ENCODE assay signal across 31 cellular contexts in the genomic region with DNA sequence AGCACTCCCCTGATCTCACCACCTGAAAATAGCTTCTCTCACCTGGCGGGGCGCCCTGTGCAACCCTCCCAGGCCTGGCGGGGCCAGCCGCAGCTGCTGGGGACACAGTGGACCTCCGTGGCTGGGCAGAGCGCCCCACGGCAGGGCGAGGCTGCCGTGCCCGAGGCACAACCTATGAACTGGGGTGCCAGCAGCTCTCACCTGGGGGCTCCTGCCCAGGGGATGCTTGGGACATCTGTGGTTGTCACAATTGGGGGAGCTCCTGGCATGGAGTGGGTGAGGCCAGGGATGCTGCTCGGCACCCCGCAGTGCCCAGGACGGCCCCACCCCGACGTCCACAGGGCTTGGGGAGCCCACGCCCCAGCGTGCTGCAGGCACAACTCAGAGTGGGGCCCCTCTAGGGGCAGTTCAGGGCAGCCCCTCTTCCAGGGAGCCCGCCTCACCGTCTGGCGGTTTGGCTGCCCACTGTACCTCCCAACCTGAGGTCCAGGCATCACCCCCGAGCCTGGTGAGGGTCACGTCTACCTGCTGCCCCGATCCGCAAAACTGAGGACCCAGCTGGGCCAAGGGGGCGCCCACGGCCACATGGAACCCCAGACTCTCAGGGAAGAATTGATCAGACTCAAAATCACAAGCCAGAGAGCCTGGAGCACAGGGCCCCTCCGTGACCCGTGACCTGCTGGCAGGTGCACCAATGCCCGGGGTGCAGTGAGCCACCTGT. TPM values are rescaled to one million over a fixed set of nuclear protein-coding genes. Genes with fewer than 3 reads are reported as not detected.
DNase-seq lines count a peak whose midpoint lies in the region; ATAC-seq, FAIRE-seq and TF ChIP-seq lines count a peak whose summit lies in the region.
"Had no signal": no experiment of that assay in that cellular context is flagged by ENCODE, and none has a peak within 500 bp of the region (broad histone marks: within the 10 kb centered on the region; RNA-seq: fewer than 3 reads in every experiment).

No MANE protein-coding gene starts in this region.

- H2AK5ac ChIP-seq in mesendoderm (ENCODE audit: low read length), result no peak overlapping the region

- WGBS in GM12878 (ENCODE audit: insufficient coverage, insufficient replicate concordance, low lambda C conversion rate, missing lambda C conversion rate), result 93% methylated on average over 25 of the region's 29 CpGs
- no CpG with 5 or more reads among the region's 29 CpGs for WGBS in mesendoderm (ENCODE audit: extremely low coverage, insufficient coverage, low lambda C conversion rate)

- no peak for TF ChIP-seq EP300 in GM12878 (IDR thresholded peaks at IDR 0.05; ENCODE audit: borderline replicate concordance in 1 of 2, control insufficient read depth in 1 of 2, low read depth in 2 of 2, low read length in 2 of 2)

- SMC1A ChIA-PET in GM12878 (lab: Charles Lee; ENCODE audit: uncharacterized antibody, unreplicated experiment), result no interaction called here

- DNase-seq in GM12878 (ENCODE audit: low read depth, low spot score), result no peak
- DNase-seq in mesendoderm, result no peak
- no peak for DNase-seq in BE2C
- no peak for DNase-seq in GM12892 (ENCODE audit: insufficient read length)
- DNase-seq: activated CD4-positive, alpha-beta T cell treated with anti-CD3 and anti-CD28 coated beads for 4 hours; activated CD8-positive, alpha-beta memory T cell treated with anti-CD3 and anti-CD28 coated beads for 24 hours; activated effector memory CD4-positive, alpha-beta T cell treated with anti-CD3 and anti-CD28 coated beads, Interleukin-2, amount 50 U/mL, for 16 hours; activated naive CD8-positive, alpha-beta T cell treated with anti-CD3 and anti-CD28 coated beads for 36 hours; activated T-cell treated with anti-CD3 and anti-CD28 coated beads for 4 hours; aorta; COR-L47; DMS53; hypothalamus; Karpas-422; NCI-H1436; NCI-H345; NCI-H82; RPMI8226; T1000; thyroid gland; WERI-Rb-1 had no signal

- no peaks in the 10 kb centered on the region for H3K27me3 ChIP-seq in HUES6 (ENCODE audit: control insufficient read depth, insufficient read depth, low read length)
- H3K27me3 ChIP-seq in GM12878 (replicated peaks in 1 of 2; ENCODE audit: control insufficient read depth in 2 of 2, insufficient read depth in 2 of 2, low read length in 1 of 2), result no peaks in the 10 kb centered on the region
- no peaks in the 10 kb centered on the region for H3K27me3 ChIP-seq in mesendoderm (ENCODE audit: insufficient read depth, low read length, poor library complexity)
- H3K27me3 ChIP-seq in BE2C, result no peaks in the 10 kb centered on the region
- H3K27me3 ChIP-seq: SJSA1, thyroid gland had no signal

- no peak overlapping the region for H2BK5ac ChIP-seq in mesendoderm (ENCODE audit: low read length)

- H3K9ac ChIP-seq in HUES6 (ENCODE audit: low read length) (peak overlapping the region; percentile 52), GM12878 (ENCODE audit: control insufficient read depth, insufficient read depth, low read length) (no peak overlapping the region), mesendoderm (ENCODE audit: low read length) (peak overlapping the region; percentile 40)

- peak overlapping the region; percentile 1 for H3K23ac ChIP-seq in mesendoderm (ENCODE audit: low read length)

- no peak for TF ChIP-seq CTCF in GM12878 (IDR thresholded peaks at IDR 0.05 in 2 of 3, conservative IDR thresholded peaks at IDR 0.05 in 1 of 3; ENCODE audit: control insufficient read depth in 2 of 3, extremely low read depth in 1 of 3, insufficient read depth in 1 of 3, low read depth in 3 of 3, low read length in 3 of 3)
- no peak for TF ChIP-seq CTCF in BE2C (IDR thresholded peaks at IDR 0.05; ENCODE audit: low read depth, low read length)

- no TSS peak for BruUV-seq in GM12878 (replicated peaks; lab: Mats Ljungman, UMichigan)

- intact Hi-C loops in GM12878 (cut with micrococcal nuclease; ENCODE audit: unreplicated experiment), result no loop called here

- TF ChIP-seq RAD21 in GM12878 (IDR thresholded peaks at IDR 0.05; ENCODE audit: insufficient read depth, low read depth, low read length), result no peak

- peaks cover 40% of the 10 kb centered on the region for H3K4me1 ChIP-seq in HUES6 (ENCODE audit: control insufficient read depth, insufficient read depth, low read length)
- H3K4me1 ChIP-seq in GM12878 (ENCODE audit: control insufficient read depth, insufficient read depth, low read length), result peaks cover 32% of the 10 kb centered on the region
- peaks cover 6% of the 10 kb centered on the region for H3K4me1 ChIP-seq in mesendoderm (ENCODE audit: control insufficient read depth, low read depth, low read length)
- peaks cover 7% of the 10 kb centered on the region for H3K4me1 ChIP-seq in BE2C

- in situ Hi-C loops in GM12878 (cut with MboI), result no loop called here

- TF ChIP-seq POLR2A in GM12878 (IDR thresholded peaks at IDR 0.05; ENCODE audit: low read depth, low read length), result 0 out of 2 replicates have a peak, but pooled peaks have one; percentile 40
- no peak for TF ChIP-seq POLR2A in GM12892 (IDR thresholded peaks at IDR 0.05; ENCODE audit: low read depth, low read length)

- H3K4me3 ChIP-seq in HUES6 (ENCODE audit: low read depth, low read length) (no peak overlapping the region; the same call in 1 of the 2 replicates), GM12878 (no peak overlapping the region), mesendoderm (ENCODE audit: low read length) (no peak overlapping the region), BE2C (ENCODE audit: low read depth, low read length) (no peak overlapping the region)
- H3K4me3 ChIP-seq: SJSA1, thyroid gland had no signal

- no peak overlapping the region for H3K18ac ChIP-seq in mesendoderm (ENCODE audit: low read length)

- peaks cover 58% of the 10 kb centered on the region for H3K79me2 ChIP-seq in GM12878 (ENCODE audit: control insufficient read depth, insufficient read depth, low read length)
- peaks cover 63% of the 10 kb centered on the region for H3K79me2 ChIP-seq in mesendoderm (ENCODE audit: control insufficient read depth, insufficient read depth, low read length)

- FAIRE-seq in GM12878 (lab: Jason Lieb, UNC) (no peak), GM12892 (lab: Jason Lieb, UNC) (no peak)
- FAIRE-seq: colon, G401.6 had no signal

- peaks cover 6% of the 10 kb centered on the region; the same call in 1 of the 2 replicates for H4K20me1 ChIP-seq in GM12878 (ENCODE audit: control insufficient read depth, insufficient read depth)

- H4K5ac ChIP-seq in mesendoderm (ENCODE audit: low read length), result no peak overlapping the region

- ATAC-seq in GM12878 (no peak), GM19397 (IDR thresholded peaks at IDR 0.05; ENCODE audit: unreplicated experiment) (no peak), GM19328 (IDR thresholded peaks at IDR 0.05; ENCODE audit: unreplicated experiment) (no peak)
- ATAC-seq: left lobe of liver, right cardiac atrium had no signal

- H3K79me1 ChIP-seq in mesendoderm (ENCODE audit: low read length), result peaks cover 32% of the 10 kb centered on the region

- H2AFZ ChIP-seq in GM12878 (ENCODE audit: control insufficient read depth, low read depth, low read length), result no peak overlapping the region

- no peak overlapping the region for H2BK120ac ChIP-seq in mesendoderm (ENCODE audit: low read depth, low read length)

- peaks cover 35% of the 10 kb centered on the region for H3K36me3 ChIP-seq in HUES6 (ENCODE audit: control insufficient read depth, insufficient read depth, low read length)
- H3K36me3 ChIP-seq in GM12878 (ENCODE audit: control insufficient read depth in 2 of 2, insufficient read depth in 2 of 2, low read length in 1 of 2), result peaks cover 3 to 31% of the 10 kb centered on the region in 2 experiments; a peak in 3 of 4 replicates
- H3K36me3 ChIP-seq in mesendoderm (ENCODE audit: control insufficient read depth, insufficient read depth, low read length), result peaks cover 2% of the 10 kb centered on the region
- peaks cover 46% of the 10 kb centered on the region for H3K36me3 ChIP-seq in BE2C

- POLR2A ChIA-PET in GM12878 (lab: Charles Lee), result no interaction called here

- CTCF ChIA-PET in GM12878 (lab: Yijun Ruan, JAX), result no interaction called here

- RAD21 ChIA-PET in GM12878 (lab: Charles Lee; ENCODE audit: unreplicated experiment), result no interaction called here

- no peak overlapping the region for H3K56ac ChIP-seq in mesendoderm (ENCODE audit: low read length)

- peak overlapping the region; percentile 59 for H3K4me2 ChIP-seq in GM12878 (ENCODE audit: control insufficient read depth, insufficient read depth)
- H3K4me2 ChIP-seq in mesendoderm (ENCODE audit: low read length), result no peak overlapping the region

- no peak overlapping the region for H3K4ac ChIP-seq in mesendoderm (ENCODE audit: low read depth, low read length)

- no peaks in the 10 kb centered on the region for H3K9me3 ChIP-seq in HUES6 (ENCODE audit: control insufficient read depth, insufficient read depth, low read depth, low read length)
- H3K9me3 ChIP-seq in GM12878 (replicated peaks; ENCODE audit: control insufficient read depth, insufficient read depth, low read length), result no peaks in the 10 kb centered on the region
- no peaks in the 10 kb centered on the region for H3K9me3 ChIP-seq in BE2C
- H3K9me3 ChIP-seq: SJSA1, thyroid gland had no signal

- no peak overlapping the region for H4K8ac ChIP-seq in mesendoderm (ENCODE audit: low read depth, low read length)

- no peak overlapping the region for H2BK15ac ChIP-seq in mesendoderm (replicated peaks; ENCODE audit: low read depth)

- H3K27ac ChIP-seq in HUES6 (ENCODE audit: low read depth, low read length), result peak overlapping the region; percentile 50; the same call in 1 of the 2 replicates
- H3K27ac ChIP-seq in GM12878 (ENCODE audit: control insufficient read depth, insufficient read depth), result 0 out of 2 replicates have a peak overlapping the region, but pooled peaks have one; percentile 9
- no peak overlapping the region for H3K27ac ChIP-seq in mesendoderm (ENCODE audit: low read depth, low read length)
- H3K27ac ChIP-seq: C4-2B, SJSA1, thyroid gland, WERI-Rb-1 had no signal

RNA-seq across cellular contexts. Expression of a gene that starts 5.7 kb away (rescaled TPM):
- 180 and 203 TPM in 2 replicates for total RNA-seq in GM12878 (2013; cell fraction: nucleolus; rRNA removed)
- total RNA-seq in GM12878 (2014; rRNA removed) (120 and 143 TPM in 2 replicates), GM12878 (2014; rRNA removed; fragmentation: Illumina TruSeq; extraction: Trizol) (28.6 and 32.3 TPM in 2 replicates), GM12878 (2021) (144 and 155 TPM in 2 replicates)
- polyA plus RNA-seq in GM12878 (2011; ENCODE audit: low read depth), result 27.3 TPM
- polyA plus RNA-seq in GM12878 (2011; rRNA removed) (35.7 and 77.7 TPM in 2 replicates), GM12878 (2014; fragmentation: Illumina TruSeq; extraction: Trizol) (10.5 and 33.2 TPM in 2 replicates), GM12878 (2014; fragmentation: Nextera tagmentation; extraction: Ambion mirVana) (under 1 TPM; 0.43 to 0.86 TPM), GM12878 (2014; rRNA removed) (184 and 247 TPM in 2 replicates), GM12878 (2016; fragmentation: Nextera tagmentation; extraction: Ambion mirVana) (10 to 100 TPM; 54.4 to 69.6 TPM)
- polyA plus RNA-seq in GM12878 (2011; cell fraction: cytosol; rRNA removed), result 90.0 and 162 TPM in 2 replicates
- 970 and 990 TPM in 2 replicates for polyA plus RNA-seq in GM12878 (2011; cell fraction: nucleus; rRNA removed)
- 108 and 115 TPM in 2 replicates for polyA plus RNA-seq in GM12878 (2012)
- polyA minus RNA-seq in GM12878 (2011; rRNA and poly(A)+ RNA removed), result 44.8 and 49.7 TPM in 2 replicates
- polyA minus RNA-seq in GM12878 (2011; cell fraction: cytosol; rRNA and poly(A)+ RNA removed), result 18.7 and 26.3 TPM in 2 replicates
- polyA minus RNA-seq in GM12878 (2011; cell fraction: nucleus; rRNA and poly(A)+ RNA removed), result 57.7 and 78.5 TPM in 2 replicates
- polyA plus RNA-seq in mesendoderm (2013, experiment 1 of 2), result 82.5 TPM
- 81.3 TPM for polyA plus RNA-seq in mesendoderm (2013, experiment 2 of 2)
- 687 TPM for polyA plus RNA-seq in BE2C (2012; ENCODE audit: insufficient read depth, insufficient read length, low read depth)
- polyA plus RNA-seq in GM12892 (2012; ENCODE audit: missing spikeins), result 31.4 TPM

RNA-seq across cellular contexts. Expression of a gene that starts 6.1 kb away (rescaled TPM):
- not detected in 2 replicates for total RNA-seq in GM12878 (2013; cell fraction: nucleolus; rRNA removed)
- not detected in 2 replicates for total RNA-seq in GM12878 (2014; rRNA removed)
- not detected in 2 replicates for total RNA-seq in GM12878 (2014; rRNA removed; fragmentation: Illumina TruSeq; extraction: Trizol)
- not detected in 2 replicates for total RNA-seq in GM12878 (2021)
- not detected for polyA plus RNA-seq in GM12878 (2011; ENCODE audit: low read depth)
- not detected in 2 replicates for polyA plus RNA-seq in GM12878 (2011; rRNA removed)
- not detected in 2 replicates for polyA plus RNA-seq in GM12878 (2011; cell fraction: cytosol; rRNA removed)
- polyA plus RNA-seq in GM12878 (2011; cell fraction: nucleus; rRNA removed), result not detected in 2 replicates
- polyA plus RNA-seq in GM12878 (2012), result not detected in 2 replicates
- polyA plus RNA-seq in GM12878 (2014; fragmentation: Illumina TruSeq; extraction: Trizol), result not detected in 2 replicates
- polyA plus RNA-seq in GM12878 (2014; fragmentation: Nextera tagmentation; extraction: Ambion mirVana), result not detected
- polyA plus RNA-seq in GM12878 (2014; rRNA removed), result not detected in 2 replicates
- polyA plus RNA-seq in GM12878 (2016; fragmentation: Nextera tagmentation; extraction: Ambion mirVana), result not detected
- 1,322 TPM in 1 of 2 replicates, not detected in the other for polyA minus RNA-seq in GM12878 (2011; rRNA and poly(A)+ RNA removed)
- not detected in 2 replicates for polyA minus RNA-seq in GM12878 (2011; cell fraction: cytosol; rRNA and poly(A)+ RNA removed)
- under 0.01 TPM in 1 of 2 replicates, not detected in the other for polyA minus RNA-seq in GM12878 (2011; cell fraction: nucleus; rRNA and poly(A)+ RNA removed)
- not detected for polyA plus RNA-seq in mesendoderm (2013, experiment 1 of 2)
- not detected for polyA plus RNA-seq in mesendoderm (2013, experiment 2 of 2)
- not detected for polyA plus RNA-seq in BE2C (2012; ENCODE audit: insufficient read depth, insufficient read length, low read depth)
- polyA plus RNA-seq in GM12892 (2012; ENCODE audit: missing spikeins), result not detected
- total RNA-seq: activated naive CD8-positive, alpha-beta T cell treated with anti-CD3 and anti-CD28 coated beads for 36 hours; aorta; glomerular endothelial cell; left lobe of liver; right cardiac atrium; SJSA1; thyroid gland had no signal
- polyA plus RNA-seq: aorta, right cardiac atrium had no signal

RNA-seq across cellular contexts. Expression of a gene that starts 11.2 kb away (rescaled TPM):
- total RNA-seq in GM12878 (2013; cell fraction: nucleolus; rRNA removed), result 28.5 and 30.8 TPM in 2 replicates
- total RNA-seq in GM12878 (2014; rRNA removed), result 154 and 195 TPM in 2 replicates
- 95.8 and 115 TPM in 2 replicates for total RNA-seq in GM12878 (2014; rRNA removed; fragmentation: Illumina TruSeq; extraction: Trizol)
- 289 and 311 TPM in 2 replicates for total RNA-seq in GM12878 (2021)
- polyA plus RNA-seq in GM12878 (2011; ENCODE audit: low read depth), result 64.3 TPM
- 28.6 and 54.2 TPM in 2 replicates for polyA plus RNA-seq in GM12878 (2011; rRNA removed)
- polyA plus RNA-seq in GM12878 (2011; cell fraction: cytosol; rRNA removed), result 104 and 118 TPM in 2 replicates
- 80.2 and 133 TPM in 2 replicates for polyA plus RNA-seq in GM12878 (2011; cell fraction: nucleus; rRNA removed)
- 117 and 149 TPM in 2 replicates for polyA plus RNA-seq in GM12878 (2012)
- polyA plus RNA-seq in GM12878 (2014; fragmentation: Illumina TruSeq; extraction: Trizol), result 60.1 and 168 TPM in 2 replicates
- 10 to 100 TPM; 34.7 to 42.5 TPM for polyA plus RNA-seq in GM12878 (2014; fragmentation: Nextera tagmentation; extraction: Ambion mirVana)
- 177 and 213 TPM in 2 replicates for polyA plus RNA-seq in GM12878 (2014; rRNA removed)
- 100 to 1,000 TPM; 269 to 273 TPM for polyA plus RNA-seq in GM12878 (2016; fragmentation: Nextera tagmentation; extraction: Ambion mirVana)
- polyA minus RNA-seq in GM12878 (2011; rRNA and poly(A)+ RNA removed), result 71.8 and 98.5 TPM in 2 replicates
- polyA minus RNA-seq in GM12878 (2011; cell fraction: cytosol; rRNA and poly(A)+ RNA removed), result 91.4 and 128 TPM in 2 replicates
- 14.9 and 31.0 TPM in 2 replicates for polyA minus RNA-seq in GM12878 (2011; cell fraction: nucleus; rRNA and poly(A)+ RNA removed)
- polyA plus RNA-seq in mesendoderm (2013, experiment 1 of 2), result 595 TPM
- 606 TPM for polyA plus RNA-seq in mesendoderm (2013, experiment 2 of 2)
- polyA plus RNA-seq in BE2C (2012; ENCODE audit: insufficient read depth, insufficient read length, low read depth), result 3.0 TPM
- 68.4 TPM for polyA plus RNA-seq in GM12892 (2012; ENCODE audit: missing spikeins)

RNA-seq across cellular contexts. Expression of a gene that starts 15.0 kb away (rescaled TPM):
- total RNA-seq in GM12878 (2013; cell fraction: nucleolus; rRNA removed), result 0.15 and 0.17 TPM in 2 replicates
- total RNA-seq in GM12878 (2014; rRNA removed), result not detected in 2 replicates
- not detected in 2 replicates for total RNA-seq in GM12878 (2014; rRNA removed; fragmentation: Illumina TruSeq; extraction: Trizol)
- total RNA-seq in GM12878 (2021), result 0.15 TPM in 1 of 2 replicates, not detected in the other
- not detected for polyA plus RNA-seq in GM12878 (2011; ENCODE audit: low read depth)
- polyA plus RNA-seq in GM12878 (2011; rRNA removed), result not detected in 2 replicates
- polyA plus RNA-seq in GM12878 (2011; cell fraction: cytosol; rRNA removed), result 0.20 TPM in 1 of 2 replicates, not detected in the other
- 0.04 and 0.10 TPM in 2 replicates for polyA plus RNA-seq in GM12878 (2011; cell fraction: nucleus; rRNA removed)
- 0.11 and 0.26 TPM in 2 replicates for polyA plus RNA-seq in GM12878 (2012)
- not detected in 2 replicates for polyA plus RNA-seq in GM12878 (2014; fragmentation: Illumina TruSeq; extraction: Trizol)
- not detected for polyA plus RNA-seq in GM12878 (2014; fragmentation: Nextera tagmentation; extraction: Ambion mirVana)
- polyA plus RNA-seq in GM12878 (2014; rRNA removed), result not detected in 2 replicates
- not detected for polyA plus RNA-seq in GM12878 (2016; fragmentation: Nextera tagmentation; extraction: Ambion mirVana)
- not detected in 2 replicates for polyA minus RNA-seq in GM12878 (2011; rRNA and poly(A)+ RNA removed)
- not detected in 2 replicates for polyA minus RNA-seq in GM12878 (2011; cell fraction: cytosol; rRNA and poly(A)+ RNA removed)
- not detected in 2 replicates for polyA minus RNA-seq in GM12878 (2011; cell fraction: nucleus; rRNA and poly(A)+ RNA removed)
- polyA plus RNA-seq in mesendoderm (2013, experiment 1 of 2), result 0.06 TPM
- polyA plus RNA-seq in mesendoderm (2013, experiment 2 of 2), result 0.10 TPM
- polyA plus RNA-seq in BE2C (2012; ENCODE audit: insufficient read depth, insufficient read length, low read depth), result 0.26 TPM
- not detected for polyA plus RNA-seq in GM12892 (2012; ENCODE audit: missing spikeins)
- total RNA-seq: activated naive CD8-positive, alpha-beta T cell treated with anti-CD3 and anti-CD28 coated beads for 36 hours; left lobe of liver; SJSA1 had no signal
- polyA plus RNA-seq: aorta, right cardiac atrium had no signal

RNA-seq across cellular contexts. Expression of a gene that starts 24.7 kb away (rescaled TPM):
- total RNA-seq in GM12878 (2013; cell fraction: nucleolus; rRNA removed), result 50.3 and 55.4 TPM in 2 replicates
- total RNA-seq in GM12878 (2014; rRNA removed) (14.9 and 18.1 TPM in 2 replicates), GM12878 (2014; rRNA removed; fragmentation: Illumina TruSeq; extraction: Trizol) (5.6 and 7.6 TPM in 2 replicates), GM12878 (2021) (38.7 and 49.5 TPM in 2 replicates)
- polyA plus RNA-seq in GM12878 (2011; ENCODE audit: low read depth), result 16.4 TPM
- polyA plus RNA-seq in GM12878 (2011; rRNA removed) (3.3 and 5.5 TPM in 2 replicates), GM12878 (2014; fragmentation: Illumina TruSeq; extraction: Trizol) (4.6 and 11.4 TPM in 2 replicates), GM12878 (2014; fragmentation: Nextera tagmentation; extraction: Ambion mirVana) (1 to 10 TPM; 1.0 to 2.9 TPM), GM12878 (2014; rRNA removed) (26.9 and 36.5 TPM in 2 replicates), GM12878 (2016; fragmentation: Nextera tagmentation; extraction: Ambion mirVana) (10 to 100 TPM; 22.0 to 22.1 TPM)
- 7.0 and 10.0 TPM in 2 replicates for polyA plus RNA-seq in GM12878 (2011; cell fraction: cytosol; rRNA removed)
- polyA plus RNA-seq in GM12878 (2011; cell fraction: nucleus; rRNA removed), result 81.6 and 107 TPM in 2 replicates
- polyA plus RNA-seq in GM12878 (2012), result 15.2 and 21.6 TPM in 2 replicates
- polyA minus RNA-seq in GM12878 (2011; rRNA and poly(A)+ RNA removed), result 4.3 and 9.4 TPM in 2 replicates
- 5.8 and 7.9 TPM in 2 replicates for polyA minus RNA-seq in GM12878 (2011; cell fraction: cytosol; rRNA and poly(A)+ RNA removed)
- 24.3 and 39.7 TPM in 2 replicates for polyA minus RNA-seq in GM12878 (2011; cell fraction: nucleus; rRNA and poly(A)+ RNA removed)
- polyA plus RNA-seq in mesendoderm (2013, experiment 1 of 2), result 3.9 TPM
- 4.4 TPM for polyA plus RNA-seq in mesendoderm (2013, experiment 2 of 2)
- polyA plus RNA-seq in BE2C (2012; ENCODE audit: insufficient read depth, insufficient read length, low read depth), result 16.4 TPM
- 6.9 TPM for polyA plus RNA-seq in GM12892 (2012; ENCODE audit: missing spikeins)
